Comparison of ENCODE assay signal across 1 cellular context in the genomic region with DNA sequence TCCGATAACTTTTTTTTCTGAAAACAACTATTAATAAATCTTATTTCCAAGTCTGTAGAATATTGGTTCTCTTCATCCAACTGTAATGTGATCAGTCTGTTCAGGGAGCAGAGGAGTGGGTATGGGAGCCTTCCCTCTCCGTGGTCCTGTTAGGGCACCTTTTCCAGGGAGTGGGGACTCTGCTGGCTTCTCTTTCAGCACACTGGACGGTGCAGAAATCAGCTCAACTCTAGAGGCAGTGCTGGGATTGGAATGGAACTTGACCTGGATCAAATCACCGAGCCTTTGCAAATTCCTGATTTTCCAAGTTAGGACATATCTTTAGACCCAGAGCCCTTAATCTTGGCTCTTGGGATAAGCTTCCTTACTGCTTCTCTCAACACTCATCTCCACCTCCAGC.
TF ChIP-seq lines count a peak whose summit lies in the region.

No MANE protein-coding gene starts in this region.

TF ChIP-seq in IMR-90, 13 proteins besides CTCF, POLR2A, EP300 and RAD21 (continued from another document):
- TF ChIP-seq, protein P1, sequence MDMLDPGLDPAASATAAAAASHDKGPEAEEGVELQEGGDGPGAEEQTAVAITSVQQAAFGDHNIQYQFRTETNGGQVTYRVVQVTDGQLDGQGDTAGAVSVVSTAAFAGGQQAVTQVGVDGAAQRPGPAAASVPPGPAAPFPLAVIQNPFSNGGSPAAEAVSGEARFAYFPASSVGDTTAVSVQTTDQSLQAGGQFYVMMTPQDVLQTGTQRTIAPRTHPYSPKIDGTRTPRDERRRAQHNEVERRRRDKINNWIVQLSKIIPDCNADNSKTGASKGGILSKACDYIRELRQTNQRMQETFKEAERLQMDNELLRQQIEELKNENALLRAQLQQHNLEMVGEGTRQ (IDR thresholded peaks at IDR 0.05; ENCODE audit: low read depth, low read length), result no peak
- TF ChIP-seq CEBPB (IDR thresholded peaks at IDR 0.05; ENCODE audit: low read depth, low read length), result no peak
- TF ChIP-seq, protein P2, sequence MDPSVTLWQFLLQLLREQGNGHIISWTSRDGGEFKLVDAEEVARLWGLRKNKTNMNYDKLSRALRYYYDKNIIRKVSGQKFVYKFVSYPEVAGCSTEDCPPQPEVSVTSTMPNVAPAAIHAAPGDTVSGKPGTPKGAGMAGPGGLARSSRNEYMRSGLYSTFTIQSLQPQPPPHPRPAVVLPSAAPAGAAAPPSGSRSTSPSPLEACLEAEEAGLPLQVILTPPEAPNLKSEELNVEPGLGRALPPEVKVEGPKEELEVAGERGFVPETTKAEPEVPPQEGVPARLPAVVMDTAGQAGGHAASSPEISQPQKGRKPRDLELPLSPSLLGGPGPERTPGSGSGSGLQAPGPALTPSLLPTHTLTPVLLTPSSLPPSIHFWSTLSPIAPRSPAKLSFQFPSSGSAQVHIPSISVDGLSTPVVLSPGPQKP (IDR thresholded peaks at IDR 0.05; ENCODE audit: borderline replicate concordance, low read depth, low read length), result no peak
- no peak for TF ChIP-seq RFX5 (IDR thresholded peaks at IDR 0.05; ENCODE audit: low read depth, low read length)
- TF ChIP-seq MXI1 (IDR thresholded peaks at IDR 0.05; ENCODE audit: borderline replicate concordance, low read depth, low read length), result no peak
- TF ChIP-seq MAZ (IDR thresholded peaks at IDR 0.05; ENCODE audit: borderline replicate concordance, low read depth, low read length), result no peak
